In genomic region chr16:11619327-11619851, GRCh38 we compare ENCODE assay signal across 12 cellular contexts. TPM values are rescaled to one million over a fixed set of nuclear protein-coding genes. Genes with fewer than 3 reads are reported as not detected.
A peak's percentile ranks its signal among the peaks of the same experiment; 100 is the strongest.
DNase-seq lines count a peak whose midpoint lies in the region; ATAC-seq lines count a peak whose summit lies in the region.
"Had no signal": no experiment of that assay in that cellular context is flagged by ENCODE, and none has a peak within 500 bp of the region (broad histone marks: within the 10 kb centered on the region; RNA-seq: fewer than 3 reads in every experiment).

No MANE protein-coding gene starts in this region.

- no peak overlapping the region for H3K9ac ChIP-seq in trophoblast cell (ENCODE audit: low read length)

- no peak overlapping the region for H2AK5ac ChIP-seq in trophoblast cell (ENCODE audit: low read length)

- H4K91ac ChIP-seq in trophoblast cell (ENCODE audit: low read depth, low read length), result no peak overlapping the region

- peaks cover 0 to 6% of the 10 kb centered on the region in 2 experiments for H3K4me1 ChIP-seq in trophoblast cell (ENCODE audit: control insufficient read depth in 1 of 2, insufficient read depth in 2 of 2, low read length in 2 of 2)

- H2BK120ac ChIP-seq in trophoblast cell (ENCODE audit: insufficient read depth, low read length, poor library complexity), result no peak overlapping the region

- no peak overlapping the region for H2BK5ac ChIP-seq in trophoblast cell (ENCODE audit: low read depth, low read length, poor library complexity)

- H3K18ac ChIP-seq in trophoblast cell (ENCODE audit: low read length), result no peak overlapping the region

- H3K4me2 ChIP-seq in trophoblast cell (ENCODE audit: low read length), result no peak overlapping the region

- no peak overlapping the region for H4K8ac ChIP-seq in trophoblast cell (ENCODE audit: low read depth, low read length)

- no peaks in the 10 kb centered on the region for H3K79me1 ChIP-seq in trophoblast cell (ENCODE audit: low read length)

- no peaks in the 10 kb centered on the region for H3K36me3 ChIP-seq in trophoblast cell (ENCODE audit: control insufficient read depth in 1 of 2, insufficient read depth in 2 of 2, low read length in 2 of 2)
- H3K36me3 ChIP-seq: tibial artery had no signal

- no peak overlapping the region for H3K14ac ChIP-seq in trophoblast cell (ENCODE audit: low read length)

- H3K27ac ChIP-seq in trophoblast cell (ENCODE audit: low read depth, low read length), result no peak overlapping the region
- H3K27ac ChIP-seq: tibial artery had no signal

- H2BK12ac ChIP-seq in trophoblast cell (ENCODE audit: low read length), result no peak overlapping the region

- no peaks in the 10 kb centered on the region for H3K9me3 ChIP-seq in trophoblast cell (ENCODE audit: insufficient read depth, low read depth, low read length)
- H3K9me3 ChIP-seq: tibial artery had no signal

- DNase-seq in activated CD4-positive, CD25-positive, alpha-beta regulatory T cell (lab: John Stamatoyannopoulos, UW), result no peak
- no peak for DNase-seq in activated naive CD4-positive, alpha-beta T cell treated with anti-CD3 and anti-CD28 coated beads, Interleukin-2, amount 50 U/mL, for 72 hours (ENCODE audit: low spot score in 2 of 2)
- DNase-seq in trophoblast cell (peak; percentile 78 to 83), NCI-H146 treated with DMSO at 0.1 percent for 48 hours (lab: John Stamatoyannopoulos, UW; ENCODE audit: unreplicated experiment) (no peak)
- DNase-seq in effector CD4-positive, alpha-beta T cell, result no peak
- DNase-seq: activated CD4-positive, alpha-beta T cell treated with anti-CD3 and anti-CD28 coated beads for 1 hour; NCI-H2029 treated with DMSO at 0.1 percent for 48 hours had no signal

- H3K27me3 ChIP-seq in trophoblast cell (ENCODE audit: insufficient read depth, low read length), result no peaks in the 10 kb centered on the region
- H3K27me3 ChIP-seq: tibial artery had no signal

- no peak overlapping the region for H3K4me3 ChIP-seq in trophoblast cell (ENCODE audit: low read depth, low read length)
- H3K4me3 ChIP-seq: tibial artery had no signal

- H4K12ac ChIP-seq in trophoblast cell (ENCODE audit: low read depth, low read length), result no peak overlapping the region

- no peak overlapping the region for H3K23ac ChIP-seq in trophoblast cell (ENCODE audit: low read length)

- no peak overlapping the region for H3K4ac ChIP-seq in trophoblast cell (ENCODE audit: low read depth, low read length)

- no peak overlapping the region for H2AFZ ChIP-seq in trophoblast cell (ENCODE audit: insufficient read depth, low read length, poor library complexity)

- H3K79me2 ChIP-seq in trophoblast cell (ENCODE audit: control insufficient read depth, insufficient read depth, low read length, poor library complexity), result no peaks in the 10 kb centered on the region

- peak overlapping the region in 1 of 2 donors; percentile 71 for H3K27ac Mint-ChIP-seq in activated naive CD4-positive, alpha-beta T cell treated with anti-CD3 and anti-CD28 coated beads, Interleukin-2, amount 50 U/mL, for 72 hours
- H3K27ac Mint-ChIP-seq: progenitor cell of endocrine pancreas had no signal

- peak; percentile 39 to 69 for ATAC-seq in activated CD4-positive, CD25-positive, alpha-beta regulatory T cell treated with anti-CD3 and anti-CD28 coated beads, Interleukin-2, amount 50 U/mL, for 24 hours
- ATAC-seq in HG03460 (IDR thresholded peaks at IDR 0.05; ENCODE audit: unreplicated experiment), result peak; percentile 77
- ATAC-seq in activated naive CD4-positive, alpha-beta T cell treated with anti-CD3 and anti-CD28 coated beads, Interleukin-2, amount 50 U/mL, for 72 hours, result peak; percentile 42 to 53
- no peak for ATAC-seq in GM21526 (IDR thresholded peaks at IDR 0.05; ENCODE audit: low FRiP score, unreplicated experiment)

- peaks cover 0 to 23% of the 10 kb centered on the region in 2 donors for H3K36me3 Mint-ChIP-seq in activated naive CD4-positive, alpha-beta T cell treated with anti-CD3 and anti-CD28 coated beads, Interleukin-2, amount 50 U/mL, for 72 hours

- WGBS in trophoblast cell (ENCODE audit: extremely low coverage, insufficient coverage, insufficient read length), result no CpG with 5 or more reads among the region's 2 CpGs

- peaks cover 0 to 9% of the 10 kb centered on the region in 2 donors for H3K9me3 Mint-ChIP-seq in activated naive CD4-positive, alpha-beta T cell treated with anti-CD3 and anti-CD28 coated beads, Interleukin-2, amount 50 U/mL, for 72 hours

RNA-seq across cellular contexts. Expression of gene LITAF, which starts 32.7 kb away (rescaled TPM):
- total RNA-seq in activated naive CD4-positive, alpha-beta T cell treated with anti-CD3 and anti-CD28 coated beads, Interleukin-2, amount 50 U/mL, for 72 hours, result 100 to 1,000 TPM in 1 of 2 donors, 10 to 100 TPM in 1; 91.0 to 112 TPM
- 110 and 113 TPM in 2 replicates for polyA plus RNA-seq in trophoblast cell (2013)

RNA-seq across cellular contexts. Expression of gene SNN, which starts 48.9 kb away (rescaled TPM):
- 10 to 100 TPM; 11.0 to 14.4 TPM for total RNA-seq in activated naive CD4-positive, alpha-beta T cell treated with anti-CD3 and anti-CD28 coated beads, Interleukin-2, amount 50 U/mL, for 72 hours
- 29.9 and 30.4 TPM in 2 replicates for polyA plus RNA-seq in trophoblast cell (2013)

Comparison
In these comparisons a context has a peak if more than half of its experiments do, and no peak if none do; other contexts are left out.
1. DNase-seq: peak in trophoblast cell (2 of 2); none in activated CD4-positive, CD25-positive, alpha-beta regulatory T cell (0 of 4), activated naive CD4-positive, alpha-beta T cell treated with anti-CD3 and anti-CD28 coated beads, Interleukin-2, amount 50 U/mL, for 72 hours (0 of 2), effector CD4-positive, alpha-beta T cell (single experiment) and NCI-H146 treated with DMSO at 0.1 percent for 48 hours (single experiment).